Comparison of ENCODE assay signal across 8 cellular contexts in genomic region chr2:159714586-159714930, GRCh38. TPM values are rescaled to one million over a fixed set of nuclear protein-coding genes. Genes with fewer than 3 reads are reported as not detected.
DNase-seq lines count a peak whose midpoint lies in the region; ATAC-seq and TF ChIP-seq lines count a peak whose summit lies in the region.

No MANE protein-coding gene starts in this region.

- CTCF ChIA-PET in activated CD4-positive, alpha-beta memory T cell treated with anti-CD3 and anti-CD28 coated beads, Interleukin-2, amount 10 ng/mL, durations not matched to agents 7 days and 5 days (lab: Charles Lee), result no interaction called here

- H3K9me3 ChIP-seq in left ventricle myocardium inferior (replicated peaks), result no peaks in the 10 kb centered on the region
- no peaks in the 10 kb centered on the region for H3K9me3 ChIP-seq in thymus (ENCODE audit: control insufficient read depth)

- H3K4me3 Mint-ChIP-seq in activated CD4-positive, alpha-beta memory T cell treated with anti-CD3 and anti-CD28 coated beads, Interleukin-2, amount 10 ng/mL, durations not matched to agents 7 days and 5 days, result peak overlapping the region; percentile 97
- H3K4me3 Mint-ChIP-seq in glutamatergic neuron (ENCODE audit: unreplicated experiment), result peak overlapping the region; percentile 93

- H3K27me3 ChIP-seq in left ventricle myocardium inferior (ENCODE audit: low read depth) (no peaks in the 10 kb centered on the region), thymus (ENCODE audit: control insufficient read depth, insufficient read depth) (no peaks in the 10 kb centered on the region)

- H3K4me1 ChIP-seq in left ventricle myocardium inferior, result peaks cover 91% of the 10 kb centered on the region
- peaks cover 14% of the 10 kb centered on the region for H3K4me1 ChIP-seq in thymus (ENCODE audit: control insufficient read depth, insufficient read depth, low read length)

- H3K27ac Mint-ChIP-seq in activated CD4-positive, alpha-beta memory T cell treated with anti-CD3 and anti-CD28 coated beads, Interleukin-2, amount 10 ng/mL, durations not matched to agents 7 days and 5 days, result peak overlapping the region; percentile 31
- peak overlapping the region; percentile 64 for H3K27ac Mint-ChIP-seq in glutamatergic neuron (ENCODE audit: unreplicated experiment)

- 85% methylated on average over 8 of the region's 8 CpGs for WGBS in thymus

- H3K4me3 ChIP-seq in left ventricle myocardium inferior (peak overlapping the region; percentile 96), thymus (ENCODE audit: low read length) (peak overlapping the region; percentile 1)

- intact Hi-C loops in left ventricle myocardium inferior (cut with micrococcal nuclease), result no loop called here
- intact Hi-C loops in cardiac septum (cut with DNase I), result loop anchor here (5.0 kb wide), 1 partner anchor 83 kb away; the partner anchor contains the start of gene CD302

- H3K27me3 Mint-ChIP-seq in activated CD4-positive, alpha-beta memory T cell treated with anti-CD3 and anti-CD28 coated beads, Interleukin-2, amount 10 ng/mL, durations not matched to agents 7 days and 5 days, result no peaks in the 10 kb centered on the region
- peaks cover 8% of the 10 kb centered on the region for H3K27me3 Mint-ChIP-seq in glutamatergic neuron (ENCODE audit: unreplicated experiment)

- DNase-seq in left ventricle myocardium inferior (no peak), cardiac septum (ENCODE audit: low spot score) (no peak), glutamatergic neuron (no peak), SIG-M5 treated with dmso at 0.1 percent for 504 hours (lab: John Stamatoyannopoulos, UW; ENCODE audit: unreplicated experiment) (no peak)
- no peak for DNase-seq in activated CD4-positive, alpha-beta memory T cell treated with anti-CD3 and anti-CD28 coated beads, Interleukin-2, amount 10 ng/mL, durations not matched to agents 7 days and 5 days
- DNase-seq in stimulated activated CD4-positive, alpha-beta T cell treated with anti-CD3 and anti-CD28 coated beads, Interleukin-1b, Interleukin-23, amount 100 ng/mL, for 48 hours, result no peak

- peaks cover 61% of the 10 kb centered on the region for H3K36me3 Mint-ChIP-seq in activated CD4-positive, alpha-beta memory T cell treated with anti-CD3 and anti-CD28 coated beads, Interleukin-2, amount 10 ng/mL, durations not matched to agents 7 days and 5 days (ENCODE audit: low read depth)
- no peaks in the 10 kb centered on the region for H3K36me3 Mint-ChIP-seq in glutamatergic neuron (ENCODE audit: unreplicated experiment)

- peaks cover 33% of the 10 kb centered on the region for H3K36me3 ChIP-seq in left ventricle myocardium inferior
- H3K36me3 ChIP-seq in thymus (ENCODE audit: control insufficient read depth, insufficient read depth), result peaks cover 8% of the 10 kb centered on the region

- H3K27ac ChIP-seq in left ventricle myocardium inferior (replicated peaks) (peak overlapping the region; percentile 99), thymus (ENCODE audit: low read depth) (no peak overlapping the region)

- H3K4me1 Mint-ChIP-seq in activated CD4-positive, alpha-beta memory T cell treated with anti-CD3 and anti-CD28 coated beads, Interleukin-2, amount 10 ng/mL, durations not matched to agents 7 days and 5 days, result peaks cover 59% of the 10 kb centered on the region
- peaks cover 15% of the 10 kb centered on the region for H3K4me1 Mint-ChIP-seq in glutamatergic neuron (ENCODE audit: low read depth, unreplicated experiment)

- POLR2A ChIA-PET in activated CD4-positive, alpha-beta memory T cell treated with anti-CD3 and anti-CD28 coated beads, Interleukin-2, amount 10 ng/mL, durations not matched to agents 7 days and 5 days (lab: Charles Lee), result interaction anchor here (0.8 to 4.6 kb wide), 4 partner anchors 9 to 199 kb away, joined by 4 to 42 read pairs (median 22); partner anchors contain the start of gene LY75

- no peak for TF ChIP-seq CTCF in left ventricle myocardium inferior (IDR thresholded peaks at IDR 0.05; ENCODE audit: borderline replicate concordance)
- TF ChIP-seq CTCF in glutamatergic neuron (IDR thresholded peaks at IDR 0.05; ENCODE audit: partially characterized antibody, unreplicated experiment), result no peak

- no peak for ATAC-seq in HG03196 (IDR thresholded peaks at IDR 0.05; ENCODE audit: unreplicated experiment)

- H3K9me3 Mint-ChIP-seq in activated CD4-positive, alpha-beta memory T cell treated with anti-CD3 and anti-CD28 coated beads, Interleukin-2, amount 10 ng/mL, durations not matched to agents 7 days and 5 days, result no peaks in the 10 kb centered on the region
- H3K9me3 Mint-ChIP-seq in glutamatergic neuron (ENCODE audit: unreplicated experiment), result peaks cover 6% of the 10 kb centered on the region

RNA-seq across cellular contexts. Expression of gene MARCHF7, which starts 2.3 kb away (rescaled TPM):
- total RNA-seq in left ventricle myocardium inferior (75.1 TPM), cardiac septum (86.5 TPM), glutamatergic neuron (ENCODE audit: unreplicated experiment) (88.8 TPM)
- 10 to 100 TPM; 92.2 to 98.0 TPM for total RNA-seq in activated CD4-positive, alpha-beta memory T cell treated with anti-CD3 and anti-CD28 coated beads, Interleukin-2, amount 10 ng/mL, durations not matched to agents 7 days and 5 days
- polyA plus RNA-seq in thymus, result 80.1 TPM
